In genomic region chr6:90599151-90599550, GRCh38 we compare ENCODE assay signal across 23 cellular contexts.
"Had no signal": no experiment of that assay in that cellular context is flagged by ENCODE, and none has a peak within 500 bp of the region (broad histone marks: within the 10 kb centered on the region; RNA-seq: fewer than 3 reads in every experiment).

No MANE protein-coding gene starts in this region.

- H3K4me2 ChIP-seq: smooth muscle cell had no signal

- ATAC-seq: left lobe of liver; natural killer cell; sciatic nerve; stimulated activated naive CD8-positive, alpha-beta T cell treated with anti-CD3 and anti-CD28 coated beads, Interleukin-15, amount 100 ng/mL, for 72 hours; upper lobe of right lung had no signal

- H3K27ac Mint-ChIP-seq: memory B cell; natural killer cell; stimulated activated naive CD8-positive, alpha-beta T cell treated with anti-CD3 and anti-CD28 coated beads, Interleukin-15, amount 100 ng/mL, for 72 hours had no signal

- H3K9me3 ChIP-seq: prostate gland, right atrium auricular region, suprapubic skin, transverse colon, upper lobe of right lung, uterus had no signal

- DNase-seq: cortex of kidney; dorsolateral prefrontal cortex; effector CD4-positive, alpha-beta T cell; kidney; natural killer cell; nucleus accumbens; stimulated activated CD4-positive, alpha-beta T cell treated with anti-CD3 and anti-CD28 coated beads, Interleukin-12 subunit alpha, Interleukin-12 subunit beta, amount 100 ng/mL, for 4 hours; stimulated activated CD4-positive, alpha-beta T cell treated with anti-CD3 and anti-CD28 coated beads, Interleukin-1b, Interleukin-23, amount 100 ng/mL, for 48 hours; stimulated activated CD4-positive, alpha-beta T cell treated with anti-CD3 and anti-CD28 coated beads, Interleukin-4, amount 100 ng/mL, for 1 hour; stimulated activated CD8-positive, alpha-beta memory T cell treated with anti-CD3 and anti-CD28 coated beads, Interleukin-4, amount 100 ng/mL, for 48 hours; stimulated activated naive CD4-positive, alpha-beta T cell; stimulated activated naive CD8-positive, alpha-beta T cell treated with anti-CD3 and anti-CD28 coated beads, Interleukin-15, amount 100 ng/mL, for 72 hours; transverse colon; upper lobe of right lung; uterus had no signal

- H3K4me3 Mint-ChIP-seq: memory B cell; natural killer cell; stimulated activated naive CD8-positive, alpha-beta T cell treated with anti-CD3 and anti-CD28 coated beads, Interleukin-15, amount 100 ng/mL, for 72 hours had no signal

- H3K27me3 ChIP-seq: right atrium auricular region, uterus had no signal

- H3K4me1 ChIP-seq: prostate gland, right atrium auricular region, suprapubic skin, transverse colon, upper lobe of right lung, uterus had no signal

- H3K4me1 Mint-ChIP-seq: memory B cell; natural killer cell; stimulated activated naive CD8-positive, alpha-beta T cell treated with anti-CD3 and anti-CD28 coated beads, Interleukin-15, amount 100 ng/mL, for 72 hours had no signal

- H3K27ac ChIP-seq: dorsolateral prefrontal cortex, prostate gland, right atrium auricular region, suprapubic skin, transverse colon, upper lobe of right lung, uterus had no signal

- H3K36me3 ChIP-seq: prostate gland, right atrium auricular region, suprapubic skin, transverse colon, upper lobe of right lung, uterus had no signal

- H3K9me3 Mint-ChIP-seq: memory B cell; natural killer cell; stimulated activated naive CD8-positive, alpha-beta T cell treated with anti-CD3 and anti-CD28 coated beads, Interleukin-15, amount 100 ng/mL, for 72 hours had no signal

- H3K4me3 ChIP-seq: dorsolateral prefrontal cortex, lung, prostate gland, right atrium auricular region, smooth muscle cell, suprapubic skin, transverse colon, upper lobe of right lung, uterus had no signal

- H3K36me3 Mint-ChIP-seq: memory B cell, natural killer cell had no signal
